In the genomic region with DNA sequence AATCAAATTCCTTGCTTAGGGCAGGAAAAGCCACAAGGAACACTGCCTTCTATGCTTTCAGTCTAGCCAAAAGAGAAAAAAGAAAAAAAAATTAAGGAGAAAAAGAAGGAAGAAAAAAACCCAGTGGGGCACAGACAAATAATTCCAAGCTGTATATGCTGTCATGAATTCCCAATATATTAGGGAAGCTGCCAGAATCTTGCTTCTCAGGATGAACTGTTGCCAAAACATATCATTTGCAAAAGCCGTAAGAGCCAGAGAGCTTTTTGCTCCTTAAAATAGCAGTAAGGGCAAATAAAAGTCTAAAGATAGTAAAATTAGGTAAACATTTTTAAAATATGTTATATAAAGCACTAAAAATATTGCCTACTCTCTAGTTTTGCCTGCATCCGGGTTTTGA, we compare ENCODE assay signal across 29 cellular contexts. TPM values are rescaled to one million over a fixed set of nuclear protein-coding genes. Genes with fewer than 3 reads are reported as not detected.
DNase-seq lines count a peak whose midpoint lies in the region; ATAC-seq, FAIRE-seq and TF ChIP-seq lines count a peak whose summit lies in the region.
"Had no signal": no experiment of that assay in that cellular context is flagged by ENCODE, and none has a peak within 500 bp of the region (broad histone marks: within the 10 kb centered on the region; RNA-seq: fewer than 3 reads in every experiment).

No MANE protein-coding gene starts in this region.

- peak; percentile 73 for FAIRE-seq in islet of Langerhans (lab: Jason Lieb, UNC)
- FAIRE-seq: A204.1, bronchial epithelial cell, H1 had no signal

- H3K27me3 ChIP-seq in adipocyte (replicated peaks; ENCODE audit: control insufficient read depth, insufficient read depth, low read length), result no peaks in the 10 kb centered on the region
- no peaks in the 10 kb centered on the region for H3K27me3 ChIP-seq in subcutaneous abdominal adipose tissue (ENCODE audit: control insufficient read depth in 5 of 5, insufficient read depth in 4 of 5, low read length in 5 of 5)
- no peaks in the 10 kb centered on the region for H3K27me3 ChIP-seq in brain microvascular endothelial cell (replicated peaks)
- H3K27me3 ChIP-seq: adrenal gland, esophagus muscularis mucosa, sigmoid colon, thyroid gland had no signal

- H3K4me3 Mint-ChIP-seq in activated naive CD4-positive, alpha-beta T cell treated with anti-CD3 and anti-CD28 coated beads, Interleukin-2, amount 50 U/mL, for 24 hours, result no peak overlapping the region
- no peak overlapping the region for H3K4me3 Mint-ChIP-seq in activated naive CD4-positive, alpha-beta T cell treated with anti-CD3 and anti-CD28 coated beads for 36 hours
- H3K4me3 Mint-ChIP-seq: activated CD8-positive, alpha-beta memory T cell treated with anti-CD3 and anti-CD28 coated beads, Interleukin-2, amount 10 ng/mL, durations not matched to agents 7 days and 5 days; CD4-positive, alpha-beta T cell; nephron progenitor cell; WTC11 had no signal

- H3K27ac ChIP-seq in subcutaneous abdominal adipose tissue (ENCODE audit: low read depth, low read length), result peak overlapping the region; percentile 80
- no peak overlapping the region for H3K27ac ChIP-seq in brain microvascular endothelial cell
- H3K27ac ChIP-seq: adrenal gland, lower lobe of right lung, thyroid gland had no signal

- H3K9me3 ChIP-seq in adipocyte (ENCODE audit: control insufficient read depth, low read length), result no peaks in the 10 kb centered on the region
- H3K9me3 ChIP-seq in subcutaneous abdominal adipose tissue (ENCODE audit: control insufficient read depth in 5 of 5, low read length in 5 of 5), result no peaks in the 10 kb centered on the region
- H3K9me3 ChIP-seq: adrenal gland, esophagus muscularis mucosa, lower lobe of right lung, mucosa of descending colon, sigmoid colon, thyroid gland had no signal

- DNase-seq in activated naive CD4-positive, alpha-beta T cell treated with anti-CD3 and anti-CD28 coated beads for 36 hours, result no peak
- DNase-seq in adipocyte (ENCODE audit: low read depth) (peak; percentile 49), brain microvascular endothelial cell (no peak), GM03348 (ENCODE audit: low spot score) (no peak)
- DNase-seq: activated CD8-positive, alpha-beta memory T cell treated with anti-CD3 and anti-CD28 coated beads, Interleukin-2, amount 10 ng/mL, durations not matched to agents 7 days and 5 days; activated T-cell treated with anti-CD3 and anti-CD28 coated beads, Interleukin-2, amount 50 U/mL, for 48 hours; adrenal gland; AML-193; CD4-positive, alpha-beta T cell; cortex of kidney; lower lobe of right lung; mucosa of descending colon; NCI-H1092; NCI-H187; nephron progenitor cell; SHP77 treated with DMSO at 0.1 percent for 48 hours; sigmoid colon; stimulated activated naive CD8-positive, alpha-beta T cell treated with anti-CD3 and anti-CD28 coated beads, Interleukin-15, Interleukin-2, amounts not matched to agents 100 U/mL and 50 U/mL, for 24 hours; T1000; thyroid gland had no signal

- H3K36me3 ChIP-seq in adipocyte (ENCODE audit: control insufficient read depth, insufficient read depth, low read length, severe bottlenecking) (peaks cover 68% of the 10 kb centered on the region), subcutaneous abdominal adipose tissue (ENCODE audit: control insufficient read depth in 5 of 5, insufficient read depth in 5 of 5, low read length in 5 of 5) (peaks cover 6 to 31% (median 23%) of the 10 kb centered on the region in 5 donors), brain microvascular endothelial cell (replicated peaks) (no peaks in the 10 kb centered on the region)
- H3K36me3 ChIP-seq: thyroid gland had no signal

- H3K4me3 ChIP-seq in adipocyte (ENCODE audit: low read length) (peak overlapping the region; percentile 54), subcutaneous abdominal adipose tissue (ENCODE audit: low read depth in 1 of 5, low read length in 5 of 5) (peak overlapping the region in 1 of 5 donors; percentile 4), brain microvascular endothelial cell (ENCODE audit: low read depth, low read length) (no peak overlapping the region)
- H3K4me3 ChIP-seq: adrenal gland, lower lobe of right lung, mucosa of descending colon, sigmoid colon, thyroid gland had no signal

- ATAC-seq in HG03432 (IDR thresholded peaks at IDR 0.05; ENCODE audit: unreplicated experiment), result no peak
- ATAC-seq: activated CD8-positive, alpha-beta memory T cell treated with anti-CD3 and anti-CD28 coated beads, Interleukin-2, amount 10 ng/mL, durations not matched to agents 7 days and 5 days; mucosa of descending colon; stimulated activated naive CD8-positive, alpha-beta T cell treated with anti-CD3 and anti-CD28 coated beads, Interleukin-15, Interleukin-2, amounts not matched to agents 100 U/mL and 50 U/mL, for 24 hours; WTC11 had no signal

- H3K27ac Mint-ChIP-seq in activated naive CD4-positive, alpha-beta T cell treated with anti-CD3 and anti-CD28 coated beads, Interleukin-2, amount 50 U/mL, for 24 hours, result peak overlapping the region; percentile 41
- H3K27ac Mint-ChIP-seq in activated naive CD4-positive, alpha-beta T cell treated with anti-CD3 and anti-CD28 coated beads for 36 hours, result no peak overlapping the region
- H3K27ac Mint-ChIP-seq: activated CD8-positive, alpha-beta memory T cell treated with anti-CD3 and anti-CD28 coated beads, Interleukin-2, amount 10 ng/mL, durations not matched to agents 7 days and 5 days; CD4-positive, alpha-beta T cell; nephron progenitor cell; WTC11 had no signal

- no peaks in the 10 kb centered on the region for H3K27me3 Mint-ChIP-seq in activated naive CD4-positive, alpha-beta T cell treated with anti-CD3 and anti-CD28 coated beads, Interleukin-2, amount 50 U/mL, for 24 hours
- H3K27me3 Mint-ChIP-seq in activated naive CD4-positive, alpha-beta T cell treated with anti-CD3 and anti-CD28 coated beads for 36 hours (ENCODE audit: low read depth), result no peaks in the 10 kb centered on the region
- H3K27me3 Mint-ChIP-seq: activated CD8-positive, alpha-beta memory T cell treated with anti-CD3 and anti-CD28 coated beads, Interleukin-2, amount 10 ng/mL, durations not matched to agents 7 days and 5 days; CD4-positive, alpha-beta T cell had no signal

- TF ChIP-seq CTCF in brain microvascular endothelial cell (IDR thresholded peaks at IDR 0.05; ENCODE audit: low read depth, low read length, missing control alignments), result no peak

- CTCF ChIA-PET in activated naive CD4-positive, alpha-beta T cell treated with anti-CD3 and anti-CD28 coated beads for 36 hours (lab: Charles Lee), result interaction anchor here (1.3 kb wide), 1 partner anchor 10 kb away, joined by 4 read pairs; no protein-coding TSS in a partner anchor

- peak overlapping the region; percentile 70 for H3K9ac ChIP-seq in adipocyte (ENCODE audit: low read length)
- H3K9ac ChIP-seq in subcutaneous abdominal adipose tissue (ENCODE audit: low read length in 5 of 5), result peak overlapping the region in 1 of 5 donors; percentile 10

- in situ Hi-C loops in brain microvascular endothelial cell (cut with HindIII; ENCODE audit: low pct_ligation_motif_present, low sequenced_read_pairs), result no loop called here

- peaks cover 12% of the 10 kb centered on the region for H3K36me3 Mint-ChIP-seq in activated naive CD4-positive, alpha-beta T cell treated with anti-CD3 and anti-CD28 coated beads, Interleukin-2, amount 50 U/mL, for 24 hours
- H3K36me3 Mint-ChIP-seq in activated naive CD4-positive, alpha-beta T cell treated with anti-CD3 and anti-CD28 coated beads for 36 hours (ENCODE audit: low read depth), result peaks cover 23% of the 10 kb centered on the region

- intact Hi-C loops in activated naive CD4-positive, alpha-beta T cell treated with anti-CD3 and anti-CD28 coated beads for 36 hours (cut with micrococcal nuclease), result no loop called here

- H3K4me1 Mint-ChIP-seq in activated naive CD4-positive, alpha-beta T cell treated with anti-CD3 and anti-CD28 coated beads, Interleukin-2, amount 50 U/mL, for 24 hours, result peaks cover 3% of the 10 kb centered on the region
- no peaks in the 10 kb centered on the region for H3K4me1 Mint-ChIP-seq in activated naive CD4-positive, alpha-beta T cell treated with anti-CD3 and anti-CD28 coated beads for 36 hours (ENCODE audit: low read depth)
- H3K4me1 Mint-ChIP-seq: nephron progenitor cell had no signal

- H3K4me1 ChIP-seq in adipocyte (ENCODE audit: control insufficient read depth, insufficient read depth, low read length), result peaks cover 49% of the 10 kb centered on the region
- peaks cover 0 to 54% (median 19%) of the 10 kb centered on the region in 5 donors for H3K4me1 ChIP-seq in subcutaneous abdominal adipose tissue (ENCODE audit: control insufficient read depth in 5 of 5, insufficient read depth in 5 of 5, low read length in 5 of 5)
- H3K4me1 ChIP-seq: adrenal gland, lower lobe of right lung, thyroid gland had no signal

- no peaks in the 10 kb centered on the region for H3K9me3 Mint-ChIP-seq in activated naive CD4-positive, alpha-beta T cell treated with anti-CD3 and anti-CD28 coated beads, Interleukin-2, amount 50 U/mL, for 24 hours
- no peaks in the 10 kb centered on the region for H3K9me3 Mint-ChIP-seq in activated naive CD4-positive, alpha-beta T cell treated with anti-CD3 and anti-CD28 coated beads for 36 hours
- H3K9me3 Mint-ChIP-seq: CD4-positive, alpha-beta T cell; WTC11 had no signal

RNA-seq across cellular contexts. Expression of gene PGM1, which starts 52.1 kb away (rescaled TPM):
- 10 to 100 TPM; 25.3 to 27.5 TPM for total RNA-seq in activated naive CD4-positive, alpha-beta T cell treated with anti-CD3 and anti-CD28 coated beads for 36 hours
